Comparison of ENCODE assay signal across 8 cellular contexts in genomic region chr21:41956926-41957729, GRCh38. TPM values are rescaled to one million over a fixed set of nuclear protein-coding genes. Genes with fewer than 3 reads are reported as not detected.
DNase-seq lines count a peak whose midpoint lies in the region; ATAC-seq and TF ChIP-seq lines count a peak whose summit lies in the region.

No MANE protein-coding gene starts in this region.

- peak overlapping the region; percentile 42 for H3K4me2 ChIP-seq in skeletal muscle satellite cell (ENCODE audit: low read length)

- no peak overlapping the region for H3K4me3 Mint-ChIP-seq in stimulated activated effector memory CD8-positive, alpha-beta T cell treated with anti-CD3 and anti-CD28 coated beads, Interleukin-12 subunit alpha, Interleukin-12 subunit beta, amount 100 ng/mL, for 72 hours

- no peak overlapping the region for H3K27ac Mint-ChIP-seq in stimulated activated effector memory CD8-positive, alpha-beta T cell treated with anti-CD3 and anti-CD28 coated beads, Interleukin-12 subunit alpha, Interleukin-12 subunit beta, amount 100 ng/mL, for 72 hours

- H3K27me3 ChIP-seq in dorsolateral prefrontal cortex (no peaks in the 10 kb centered on the region), skeletal muscle satellite cell (ENCODE audit: control insufficient read depth, insufficient read depth, low read length) (no peaks in the 10 kb centered on the region)

- peak overlapping the region; percentile 51 for H3K9ac ChIP-seq in skeletal muscle satellite cell (ENCODE audit: low read depth, low read length)

- ATAC-seq in stimulated activated effector memory CD8-positive, alpha-beta T cell treated with anti-CD3 and anti-CD28 coated beads, Interleukin-12 subunit alpha, Interleukin-12 subunit beta, amount 100 ng/mL, for 72 hours: no peak
- no peak for ATAC-seq in HG03521 (IDR thresholded peaks at IDR 0.05; ENCODE audit: unreplicated experiment)
- ATAC-seq in HG03025 (IDR thresholded peaks at IDR 0.05; ENCODE audit: low FRiP score, unreplicated experiment): no peak

- TF ChIP-seq CTCF in dorsolateral prefrontal cortex (IDR thresholded peaks at IDR 0.05 in 54 of 56, conservative IDR thresholded peaks at IDR 0.05 in 2 of 56; ENCODE audit: low read depth in 1 of 56, partially characterized antibody in 56 of 56): peak in 1 of 56 donors; percentile 1

- peaks cover 17% of the 10 kb centered on the region for H3K4me1 Mint-ChIP-seq in stimulated activated effector memory CD8-positive, alpha-beta T cell treated with anti-CD3 and anti-CD28 coated beads, Interleukin-12 subunit alpha, Interleukin-12 subunit beta, amount 100 ng/mL, for 72 hours

- no peaks in the 10 kb centered on the region for H3K36me3 ChIP-seq in skeletal muscle satellite cell (ENCODE audit: insufficient read depth, low read length)

- H3K4me1 ChIP-seq in skeletal muscle satellite cell (ENCODE audit: control insufficient read depth, insufficient read depth, low read length): peaks cover 44% of the 10 kb centered on the region

- H3K36me3 Mint-ChIP-seq in stimulated activated effector memory CD8-positive, alpha-beta T cell treated with anti-CD3 and anti-CD28 coated beads, Interleukin-12 subunit alpha, Interleukin-12 subunit beta, amount 100 ng/mL, for 72 hours: peaks cover 4% of the 10 kb centered on the region

- H3K27ac ChIP-seq in dorsolateral prefrontal cortex: peak overlapping the region in 55 of 59 donors; percentile 22 to 87 (median 70)

- H3K9me3 Mint-ChIP-seq in stimulated activated effector memory CD8-positive, alpha-beta T cell treated with anti-CD3 and anti-CD28 coated beads, Interleukin-12 subunit alpha, Interleukin-12 subunit beta, amount 100 ng/mL, for 72 hours: no peaks in the 10 kb centered on the region

- intact Hi-C loops in dorsolateral prefrontal cortex (cut with DNase I): loop anchor here (5.0 to 10.0 kb wide), 2 partner anchors 80 to 82 kb away; partner anchors contain the start of gene PRDM15 (in 2 of the 2)

- no peaks in the 10 kb centered on the region for H3K9me3 ChIP-seq in skeletal muscle satellite cell (replicated peaks; ENCODE audit: low read length)

- H3K4me3 ChIP-seq in dorsolateral prefrontal cortex (no peak overlapping the region), skeletal muscle satellite cell (ENCODE audit: low read length) (no peak overlapping the region)

- DNase-seq in GF-D8 (lab: John Stamatoyannopoulos, UW): peak; percentile 78
- peak; percentile 95 for DNase-seq in OCI-M1 (lab: John Stamatoyannopoulos, UW)
- DNase-seq in dorsolateral prefrontal cortex: peak in 4 of 10 donors; percentile 30 to 41 (median 36)
- no peak for DNase-seq in stimulated activated effector memory CD8-positive, alpha-beta T cell treated with anti-CD3 and anti-CD28 coated beads, Interleukin-12 subunit alpha, Interleukin-12 subunit beta, amount 100 ng/mL, for 72 hours (ENCODE audit: low spot score in 2 of 2)
- DNase-seq in NCI-H345 treated with DMSO at 0.1 percent for 48 hours (lab: John Stamatoyannopoulos, UW; ENCODE audit: unreplicated experiment): no peak

RNA-seq across cellular contexts. Expression of gene C2CD2, which starts 3.3 kb away (rescaled TPM):
- total RNA-seq in dorsolateral prefrontal cortex: 10 to 100 TPM; 19.9 to 80.8 (median 42.7) TPM
- total RNA-seq in skeletal muscle satellite cell (2012; rRNA removed): 39.3 and 52.4 TPM in 2 replicates

RNA-seq across cellular contexts. Expression of gene ZBTB21, which starts 53.0 kb away (rescaled TPM):
- 10 to 100 TPM; 17.2 to 47.7 (median 24.6) TPM for total RNA-seq in dorsolateral prefrontal cortex
- 10.0 and 10.9 TPM in 2 replicates for total RNA-seq in skeletal muscle satellite cell (2012; rRNA removed)

Comparison
In these comparisons a context has a peak if more than half of its experiments do, and no peak if none do; other contexts are left out.
1. DNase-seq: peak in GF-D8 (single experiment) and OCI-M1 (single experiment); none in stimulated activated effector memory CD8-positive, alpha-beta T cell treated with anti-CD3 and anti-CD28 coated beads, Interleukin-12 subunit alpha, Interleukin-12 subunit beta, amount 100 ng/mL, for 72 hours (0 of 2) and NCI-H345 treated with DMSO at 0.1 percent for 48 hours (single experiment).